In genomic region chr17:73559532-73559931, GRCh38 we compare ENCODE assay signal across 16 cellular contexts.
DNase-seq lines count a peak whose midpoint lies in the region; ATAC-seq and TF ChIP-seq lines count a peak whose summit lies in the region.
"Had no signal": no experiment of that assay in that cellular context is flagged by ENCODE, and none has a peak within 500 bp of the region (broad histone marks: within the 10 kb centered on the region; RNA-seq: fewer than 3 reads in every experiment).

No MANE protein-coding gene starts in this region.

- H4K5ac ChIP-seq in mesendoderm (ENCODE audit: low read length): no peak overlapping the region

- H3K4me1 Mint-ChIP-seq in GM23338: peaks cover 31% of the 10 kb centered on the region

- peak overlapping the region; percentile 51 for H3K4me2 ChIP-seq in BLaER1
- no peak overlapping the region for H3K4me2 ChIP-seq in GM23338
- no peak overlapping the region for H3K4me2 ChIP-seq in mesendoderm (ENCODE audit: low read length)

- H4K20me1 ChIP-seq in BLaER1: peaks cover 14% of the 10 kb centered on the region; the same call in 1 of the 2 replicates
- no peaks in the 10 kb centered on the region for H4K20me1 ChIP-seq in GM23338 (replicated peaks; ENCODE audit: insufficient read depth)

- TF ChIP-seq CTCF in GM23338 (conservative IDR thresholded peaks at IDR 0.05; ENCODE audit: low read depth in 2 of 2) (no peak), RWPE2 (IDR thresholded peaks at IDR 0.05; ENCODE audit: poor library complexity, severe bottlenecking) (no peak)

- H3K79me2 ChIP-seq in GM23338 (replicated peaks; ENCODE audit: insufficient read depth): no peaks in the 10 kb centered on the region
- no peaks in the 10 kb centered on the region for H3K79me2 ChIP-seq in mesendoderm (ENCODE audit: control insufficient read depth, insufficient read depth, low read length)

- peaks cover 4% of the 10 kb centered on the region for H3K27me3 Mint-ChIP-seq in GM23338 (ENCODE audit: insufficient read depth, low read depth, poor library complexity)
- H3K27me3 Mint-ChIP-seq: B cell; CD4-positive, alpha-beta T cell had no signal

- H3K27me3 ChIP-seq in BLaER1: no peaks in the 10 kb centered on the region
- no peaks in the 10 kb centered on the region for H3K27me3 ChIP-seq in GM23338 (ENCODE audit: insufficient read depth)
- peaks cover 3% of the 10 kb centered on the region for H3K27me3 ChIP-seq in RWPE2 (ENCODE audit: insufficient read depth, poor library complexity, severe bottlenecking)
- no peaks in the 10 kb centered on the region for H3K27me3 ChIP-seq in mesendoderm (ENCODE audit: insufficient read depth, low read length, poor library complexity)

- H3K36me3 Mint-ChIP-seq in GM23338 (ENCODE audit: low read depth): no peaks in the 10 kb centered on the region

- no peaks in the 10 kb centered on the region for H3K9me3 ChIP-seq in BLaER1
- no peaks in the 10 kb centered on the region for H3K9me3 ChIP-seq in RWPE2 (ENCODE audit: severe bottlenecking)
- H3K9me3 ChIP-seq: Caco-2 had no signal

- H3K23ac ChIP-seq in mesendoderm (ENCODE audit: low read length): peak overlapping the region; percentile 52

- no peak overlapping the region for H3K18ac ChIP-seq in mesendoderm (ENCODE audit: low read length)

- peak overlapping the region; percentile 56 for H3K56ac ChIP-seq in mesendoderm (ENCODE audit: low read length)

- no CpG with 5 or more reads among the region's 6 CpGs for WGBS in mesendoderm (ENCODE audit: extremely low coverage, insufficient coverage, low lambda C conversion rate)

- H3K4ac ChIP-seq in mesendoderm (ENCODE audit: low read depth, low read length): no peak overlapping the region

- H3K4me1 ChIP-seq in BLaER1: peaks cover 53% of the 10 kb centered on the region
- H3K4me1 ChIP-seq in GM23338 (ENCODE audit: insufficient read depth): peaks cover 19% of the 10 kb centered on the region
- no peaks in the 10 kb centered on the region for H3K4me1 ChIP-seq in RWPE2 (ENCODE audit: insufficient read depth, poor library complexity, severe bottlenecking)
- peaks cover 3% of the 10 kb centered on the region for H3K4me1 ChIP-seq in mesendoderm (ENCODE audit: control insufficient read depth, low read depth, low read length)
- H3K4me1 ChIP-seq: Caco-2 had no signal

- no peaks in the 10 kb centered on the region for H3K9me2 ChIP-seq in GM23338 (ENCODE audit: insufficient read depth)

- no peak overlapping the region for H2BK5ac ChIP-seq in mesendoderm (ENCODE audit: low read length)

- H3K9ac ChIP-seq in BLaER1 (no peak overlapping the region; the same call in 1 of the 2 replicates), mesendoderm (ENCODE audit: low read length) (no peak overlapping the region)

- H3K4me3 ChIP-seq in BLaER1 (no peak overlapping the region), GM23338 (no peak overlapping the region), RWPE2 (ENCODE audit: severe bottlenecking) (no peak overlapping the region), mesendoderm (ENCODE audit: low read length) (no peak overlapping the region)
- H3K4me3 ChIP-seq: K562 had no signal

- no peak overlapping the region for H3K27ac Mint-ChIP-seq in GM23338
- H3K27ac Mint-ChIP-seq: B cell; CD4-positive, alpha-beta T cell; HFFc6 had no signal

- H3K9me3 Mint-ChIP-seq in GM23338: no peaks in the 10 kb centered on the region
- H3K9me3 Mint-ChIP-seq: CD4-positive, alpha-beta T cell had no signal

- H3K36me3 ChIP-seq in BLaER1 (no peaks in the 10 kb centered on the region; the same call in 1 of the 2 replicates), GM23338 (ENCODE audit: insufficient read depth) (no peaks in the 10 kb centered on the region), RWPE2 (ENCODE audit: low read depth) (no peaks in the 10 kb centered on the region), mesendoderm (ENCODE audit: control insufficient read depth, insufficient read depth, low read length) (no peaks in the 10 kb centered on the region)

- peak overlapping the region; percentile 79 for H2AK5ac ChIP-seq in mesendoderm (ENCODE audit: low read length)

- no peaks in the 10 kb centered on the region for H3F3A ChIP-seq in GM23338 (replicated peaks; ENCODE audit: low read depth)

- no peak overlapping the region for H3K27ac ChIP-seq in BLaER1
- no peak overlapping the region for H3K27ac ChIP-seq in GM23338 (ENCODE audit: low read depth)
- H3K27ac ChIP-seq in RWPE2 (ENCODE audit: poor library complexity, severe bottlenecking): no peak overlapping the region
- H3K27ac ChIP-seq in mesendoderm (ENCODE audit: low read depth, low read length): no peak overlapping the region
- H3K27ac ChIP-seq: C4-2B had no signal

- H2BK15ac ChIP-seq in mesendoderm (replicated peaks; ENCODE audit: low read depth): no peak overlapping the region

- no peak overlapping the region for H3K4me3 Mint-ChIP-seq in GM23338
- H3K4me3 Mint-ChIP-seq: B cell; CD4-positive, alpha-beta T cell; HFFc6 had no signal

- ATAC-seq in GM23338 (peak; percentile 51), RWPE2 (ENCODE audit: low read depth) (no peak), GM19328 (IDR thresholded peaks at IDR 0.05; ENCODE audit: unreplicated experiment) (no peak)
- ATAC-seq: HCT116, K562 had no signal

- no peak overlapping the region for H4K8ac ChIP-seq in mesendoderm (ENCODE audit: low read depth, low read length)

- DNase-seq in GM23338 (ENCODE audit: low spot score): peak; percentile 48
- DNase-seq in RWPE2 (ENCODE audit: low spot score): peak; percentile 33
- no peak for DNase-seq in mesendoderm
- DNase-seq in NCI-H1436 (lab: John Stamatoyannopoulos, UW): no peak
- DNase-seq in NCI-H146 (lab: John Stamatoyannopoulos, UW): no peak
- no peak for DNase-seq in activated effector memory CD4-positive, alpha-beta T cell treated with anti-CD3 and anti-CD28 coated beads, Interleukin-2, amount 50 U/mL, for 16 hours
- DNase-seq: Caco-2; CD4-positive, alpha-beta T cell; HFFc6; IMR-90 had no signal

- no peak overlapping the region for H2BK120ac ChIP-seq in mesendoderm (ENCODE audit: low read depth, low read length)

- no peaks in the 10 kb centered on the region for H3K79me1 ChIP-seq in mesendoderm (ENCODE audit: low read length)

- H2AFZ ChIP-seq in GM23338: no peak overlapping the region; the same call in 1 of the 2 replicates

TF ChIP-seq in GM23338, 12 proteins besides CTCF, POLR2A, EP300 and RAD21 (continues in another document):
- TF ChIP-seq ZNF462 (CRISPR knock-in tag; IDR thresholded peaks at IDR 0.05) (no peak), JUNB (IDR thresholded peaks at IDR 0.05; ENCODE audit: unreplicated experiment) (no peak), STAT1 (IDR thresholded peaks at IDR 0.05; ENCODE audit: unreplicated experiment) (no peak)

Comparison
In these comparisons a context has a peak if more than half of its experiments do, and no peak if none do; other contexts are left out.
1. DNase-seq: peak in GM23338 (single experiment) and RWPE2 (single experiment); none in mesendoderm (single experiment), NCI-H1436 (single experiment), NCI-H146 (single experiment) and activated effector memory CD4-positive, alpha-beta T cell treated with anti-CD3 and anti-CD28 coated beads, Interleukin-2, amount 50 U/mL, for 16 hours (single experiment).